In genomic region chr12:109715310-109716091, GRCh38 we compare ENCODE assay signal across 9 cellular contexts. TPM values are rescaled to one million over a fixed set of nuclear protein-coding genes. Genes with fewer than 3 reads are reported as not detected.
DNase-seq lines count a peak whose midpoint lies in the region; ATAC-seq and TF ChIP-seq lines count a peak whose summit lies in the region.
"Had no signal": no experiment of that assay in that cellular context is flagged by ENCODE, and none has a peak within 500 bp of the region (broad histone marks: within the 10 kb centered on the region; RNA-seq: fewer than 3 reads in every experiment).

No MANE protein-coding gene starts in this region.

- DNase-seq in NCI-H2029 (lab: John Stamatoyannopoulos, UW), result peak; percentile 28
- no peak for DNase-seq in NCI-H2029 treated with DMSO at 0.1 percent for 48 hours (lab: John Stamatoyannopoulos, UW)
- peak; percentile 32 for DNase-seq in NCI-H82 treated with DMSO at 0.1 percent for 48 hours (lab: John Stamatoyannopoulos, UW; ENCODE audit: unreplicated experiment)
- peak; percentile 58 to 61 for DNase-seq in erythroblast (lab: John Stamatoyannopoulos, UW)
- DNase-seq in gastrocnemius medialis, result peak in 1 of 2 donors; percentile 35

- H3K27me3 ChIP-seq in gastrocnemius medialis, result no peaks in the 10 kb centered on the region

- no peak for TF ChIP-seq CTCF in gastrocnemius medialis (IDR thresholded peaks at IDR 0.05 in 4 of 5, conservative IDR thresholded peaks at IDR 0.05 in 1 of 5)

- no peaks in the 10 kb centered on the region for H3K36me3 ChIP-seq in gastrocnemius medialis

- peaks cover 41 to 45% of the 10 kb centered on the region in 2 donors for H3K4me1 ChIP-seq in gastrocnemius medialis

- peak overlapping the region in 1 of 4 donors; percentile 57 for H3K4me3 ChIP-seq in gastrocnemius medialis

- H3K9me3 ChIP-seq in gastrocnemius medialis, result no peaks in the 10 kb centered on the region

- in situ Hi-C loops in gastrocnemius medialis (cut with MboI; ENCODE audit: low sequenced_read_pairs in 4 of 4), result no loop called here

- TF ChIP-seq POLR2A in erythroblast (IDR thresholded peaks at IDR 0.05; ENCODE audit: low read length), result no peak
- TF ChIP-seq POLR2A in gastrocnemius medialis (IDR thresholded peaks at IDR 0.05), result no peak

- peak overlapping the region; percentile 69 to 88 (median 82) for H3K27ac ChIP-seq in gastrocnemius medialis

- intact Hi-C loops in gastrocnemius medialis (cut with DNase I; ENCODE audit: low total_unique reads), result loop anchor here (10.0 kb wide), 2 partner anchors 169 to 1029 kb away; partner anchors contain the start of genes GLTP and PPP1CC

- no peak for ATAC-seq in gastrocnemius medialis
- no peak for ATAC-seq in HG03025 (IDR thresholded peaks at IDR 0.05; ENCODE audit: low FRiP score, unreplicated experiment)
- ATAC-seq in GM19328 (IDR thresholded peaks at IDR 0.05; ENCODE audit: unreplicated experiment), result no peak
- no peak for ATAC-seq in HG02623 (IDR thresholded peaks at IDR 0.05; ENCODE audit: unreplicated experiment)
- ATAC-seq: activated CD4-positive, CD25-positive, alpha-beta regulatory T cell treated with anti-CD3 and anti-CD28 coated beads, Interleukin-2, amount 50 U/mL, for 24 hours had no signal

RNA-seq across cellular contexts. Expression of gene FAM222A, which starts 1.9 kb away (rescaled TPM):
- 10 to 100 TPM in 2 of 4 donors, 1 to 10 TPM in 2; 7.0 to 24.3 (median 13.5) TPM for total RNA-seq in gastrocnemius medialis
